ENCODE assay signal across 18 cellular contexts in the genomic region with DNA sequence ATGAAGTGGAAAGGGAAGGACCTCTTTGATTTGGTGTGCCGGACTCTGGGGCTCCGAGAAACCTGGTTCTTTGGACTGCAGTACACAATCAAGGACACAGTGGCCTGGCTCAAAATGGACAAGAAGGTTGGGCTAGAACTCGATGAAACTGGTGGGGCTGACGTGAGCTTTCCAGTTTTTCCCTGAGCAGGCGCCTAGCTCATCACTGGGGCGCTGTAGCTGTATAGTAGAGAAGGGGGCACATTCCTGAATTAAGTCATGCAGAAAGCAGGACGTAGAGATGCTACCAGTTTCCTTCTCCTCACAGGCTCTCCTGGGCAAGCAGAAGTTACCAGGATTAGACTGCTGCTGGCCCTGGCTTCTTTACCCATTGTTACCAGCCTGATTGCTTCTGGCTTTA. TPM values are rescaled to one million over a fixed set of nuclear protein-coding genes. Genes with fewer than 3 reads are reported as not detected.
DNase-seq lines count a peak whose midpoint lies in the region; ATAC-seq and TF ChIP-seq lines count a peak whose summit lies in the region.
"Had no signal": no experiment of that assay in that cellular context is flagged by ENCODE, and none has a peak within 500 bp of the region (broad histone marks: within the 10 kb centered on the region; RNA-seq: fewer than 3 reads in every experiment).

No MANE protein-coding gene starts in this region.

- intact Hi-C loops in testis (cut with DNase I; ENCODE audit: low total_unique reads): no loop called here

- TF ChIP-seq CTCF in kidney epithelial cell (IDR thresholded peaks at IDR 0.05; ENCODE audit: insufficient read depth, low read length, poor library complexity, severe bottlenecking) (no peak), testis (IDR thresholded peaks at IDR 0.05) (no peak)

- no peak for TF ChIP-seq POLR2A in testis (IDR thresholded peaks at IDR 0.05)

- H3K9me3 ChIP-seq in adipocyte (ENCODE audit: control insufficient read depth, low read length) (no peaks in the 10 kb centered on the region), testis (no peaks in the 10 kb centered on the region)
- H3K9me3 ChIP-seq: MG63 had no signal

- peaks cover 17% of the 10 kb centered on the region for H3K4me1 ChIP-seq in adipocyte (ENCODE audit: control insufficient read depth, insufficient read depth, low read length)
- peaks cover 2% of the 10 kb centered on the region for H3K4me1 ChIP-seq in testis

- H3K27me3 ChIP-seq in adipocyte (replicated peaks; ENCODE audit: control insufficient read depth, insufficient read depth, low read length) (no peaks in the 10 kb centered on the region), kidney epithelial cell (ENCODE audit: control insufficient read depth, insufficient read depth, low read length) (no peaks in the 10 kb centered on the region), testis (no peaks in the 10 kb centered on the region)
- H3K27me3 ChIP-seq: MG63 had no signal

- no peak for ATAC-seq in GM21360 (IDR thresholded peaks at IDR 0.05; ENCODE audit: unreplicated experiment)
- ATAC-seq in GM19328 (IDR thresholded peaks at IDR 0.05; ENCODE audit: unreplicated experiment): no peak
- ATAC-seq: K562 had no signal

- DNase-seq in EL (peak; percentile 40), adipocyte (ENCODE audit: low read depth) (no peak), kidney epithelial cell (ENCODE audit: low read depth) (peak; percentile 61), testis (peak; percentile 34)
- no peak for DNase-seq in activated effector memory CD4-positive, alpha-beta T cell treated with anti-CD3 and anti-CD28 coated beads, Interleukin-2, amount 50 U/mL, for 16 hours
- DNase-seq: DMS79, GOT3, HCEC 1CT, MG63, NCI-H1694 treated with DMSO at 0.1 percent for 48 hours, NCI-H2081 treated with DMSO at 0.1 percent for 48 hours, NCI-H446, NCI-H526, OCI-M1, Right ventricle myocardium superior had no signal

- H3K9ac ChIP-seq in adipocyte (ENCODE audit: low read length): peak overlapping the region; percentile 5

- H3K27ac ChIP-seq in testis: no peak overlapping the region

- H3K4me3 ChIP-seq in adipocyte (ENCODE audit: low read length) (no peak overlapping the region), kidney epithelial cell (ENCODE audit: low read depth, low read length) (no peak overlapping the region), testis (no peak overlapping the region)
- H3K4me3 ChIP-seq: K562, MG63 had no signal

- H3K36me3 ChIP-seq in adipocyte (ENCODE audit: control insufficient read depth, insufficient read depth, low read length, severe bottlenecking) (peaks cover 15% of the 10 kb centered on the region), kidney epithelial cell (ENCODE audit: control insufficient read depth, insufficient read depth, low read length) (no peaks in the 10 kb centered on the region), testis (ENCODE audit: low read depth, missing control alignments) (no peaks in the 10 kb centered on the region)

- WGBS in testis, 2 donors: 44 to 61% methylated on average over 7 of the region's 7 CpGs

RNA-seq across cellular contexts. Expression of a gene that starts 33.3 kb away (rescaled TPM):
- total RNA-seq in kidney epithelial cell (110 and 111 TPM in 2 replicates), testis (10 to 100 TPM; 23.4 to 32.5 TPM)
- 45.2 TPM for polyA plus RNA-seq in testis (ENCODE audit: insufficient read depth, low read depth, low replicate concordance)

RNA-seq across cellular contexts. Expression of a gene that starts 55.8 kb away (rescaled TPM):
- total RNA-seq in kidney epithelial cell: 102 and 111 TPM in 2 replicates
- total RNA-seq in testis: 10 to 100 TPM; 27.5 to 36.5 TPM
- 37.1 TPM for polyA plus RNA-seq in testis (ENCODE audit: insufficient read depth, low read depth, low replicate concordance)

Comparison
In these comparisons a context has a peak if more than half of its experiments do, and no peak if none do; other contexts are left out.
1. DNase-seq: peak in EL (single experiment), kidney epithelial cell (single experiment) and testis (single experiment); none in adipocyte (single experiment) and activated effector memory CD4-positive, alpha-beta T cell treated with anti-CD3 and anti-CD28 coated beads, Interleukin-2, amount 50 U/mL, for 16 hours (single experiment).